Comparison of ENCODE assay signal across 8 cellular contexts in genomic region chr3:39150170-39150802, GRCh38. TPM values are rescaled to one million over a fixed set of nuclear protein-coding genes. Genes with fewer than 3 reads are reported as not detected.
A peak's percentile ranks its signal among the peaks of the same experiment; 100 is the strongest.
DNase-seq lines count a peak whose midpoint lies in the region; ATAC-seq, FAIRE-seq and TF ChIP-seq lines count a peak whose summit lies in the region.

No MANE protein-coding gene starts in this region.

- H3K9me1 ChIP-seq in K562 (ENCODE audit: control insufficient read depth, insufficient read depth, low read length): peaks cover 35% of the 10 kb centered on the region

- 17% methylated on average over 5 of the region's 5 CpGs for WGBS in K562 (ENCODE audit: insufficient coverage, low coverage, missing lambda C conversion rate)
- WGBS in mesodermal cell (ENCODE audit: insufficient coverage in 2 of 2), 2 experiments: 45 to 66% methylated on average over 4 to 5 of the region's 5 CpGs

- no peak for TF ChIP-seq EP300 in K562 (IDR thresholded peaks at IDR 0.05; ENCODE audit: low read length)

- H3K9me3 ChIP-seq in K562 (replicated peaks; ENCODE audit: control insufficient read depth, insufficient read depth, low read depth, low read length) (no peaks in the 10 kb centered on the region), mesodermal cell (ENCODE audit: control insufficient read depth, low read length) (no peaks in the 10 kb centered on the region)

- CTCF ChIA-PET in K562 (lab: Yijun Ruan, JAX; ENCODE audit: low intra/inter-chr PET ratio): no interaction called here

- no peak for TF ChIP-seq POLR2A in K562 (conservative IDR thresholded peaks at IDR 0.05)

- POLR2A ChIA-PET in K562 (lab: Yijun Ruan, JAX): interaction anchor here (0.6 to 2.1 kb wide), 10 partner anchors 14 to 545 kb away, joined by 3 to 8 read pairs (median 3); partner anchors contain the start of genes GORASP1 and TTC21A

- TF ChIP-seq CTCF in C4-2B (conservative IDR thresholded peaks at IDR 0.05) (no peak), K562 (IDR thresholded peaks at IDR 0.05 in 2 of 3, conservative IDR thresholded peaks at IDR 0.05 in 1 of 3; ENCODE audit: insufficient read depth in 2 of 3, low read depth in 1 of 3, low read length in 3 of 3) (no peak)

- DNase-seq in KBM-7 (peak; percentile 48), K562 (ENCODE audit: extremely low read depth in 1 of 4, low spot score in 3 of 4) (no peak), HuH-7.5 (ENCODE audit: low spot score) (no peak)
- DNase-seq in stimulated activated CD4-positive, alpha-beta T cell treated with anti-CD3 and anti-CD28 coated beads, Interleukin-2, amount 100 ng/mL, for 48 hours: no peak

- H3K4me3 ChIP-seq in K562 (peak overlapping the region; percentile 81), mesodermal cell (ENCODE audit: extremely low read depth, insufficient read depth, low read length, poor library complexity, severe bottlenecking) (peak overlapping the region; percentile 91)

- peaks cover 45% of the 10 kb centered on the region for H3K36me3 ChIP-seq in K562 (ENCODE audit: control insufficient read depth, insufficient read depth, low read length)
- peaks cover 25% of the 10 kb centered on the region for H3K36me3 ChIP-seq in mesodermal cell (ENCODE audit: control insufficient read depth, insufficient read depth, low read length)

- ATAC-seq in K562 (no peak), HG02981 (IDR thresholded peaks at IDR 0.05; ENCODE audit: unreplicated experiment) (no peak), GM21381 (IDR thresholded peaks at IDR 0.05; ENCODE audit: unreplicated experiment) (no peak)

- peak overlapping the region; percentile 92 for H3K27ac ChIP-seq in C4-2B
- peak overlapping the region; percentile 92; the same call in 2 of the 3 replicates for H3K27ac ChIP-seq in K562 (ENCODE audit: extremely low read depth, low read depth, low read length)
- peak overlapping the region; percentile 100 for H3K27ac ChIP-seq in mesodermal cell (ENCODE audit: low read depth, low read length, severe bottlenecking)

- H4K20me1 ChIP-seq in K562 (replicated peaks; ENCODE audit: control insufficient read depth, insufficient read depth, low read length): peaks cover 63% of the 10 kb centered on the region

- intact Hi-C loops in K562 (cut with micrococcal nuclease): no loop called here

- BruUV-seq in K562 (replicated peaks; lab: Mats Ljungman, UMichigan): no TSS peak

- no peak for FAIRE-seq in K562 (lab: Jason Lieb, UNC)

- H3K4me1 ChIP-seq in K562 (replicated peaks in 1 of 2; ENCODE audit: control insufficient read depth in 2 of 2, insufficient read depth in 2 of 2, low read length in 2 of 2): peaks cover 69 to 84% of the 10 kb centered on the region in 2 experiments
- H3K4me1 ChIP-seq in mesodermal cell (ENCODE audit: control insufficient read depth, insufficient read depth, low read length, poor library complexity, severe bottlenecking): peaks cover 55% of the 10 kb centered on the region

- no peaks in the 10 kb centered on the region; a peak in 1 of 5 replicates for H3K27me3 ChIP-seq in K562 (ENCODE audit: control insufficient read depth in 2 of 2, insufficient read depth in 2 of 2, low read length in 2 of 2)

- in situ Hi-C loops in KBM-7 (cut with MboI; ENCODE audit: low pct_unique_long_range_greater_than_20kb, low sequenced_read_pairs) (no loop called here), K562 (cut with MboI) (no loop called here)

- H3K9ac ChIP-seq in K562 (ENCODE audit: insufficient read depth in 1 of 2, low read depth in 2 of 2, low read length in 2 of 2): peak overlapping the region; percentile 72 to 98; a peak in 3 of 4 replicates

- no peak for TF ChIP-seq RAD21 in K562 (CRISPR knock-in tag; conservative IDR thresholded peaks at IDR 0.05 in 1 of 2, IDR thresholded peaks at IDR 0.05 in 1 of 2)

- no peak overlapping the region for H2AFZ ChIP-seq in K562 (ENCODE audit: low read depth, low read length)

- H3K79me2 ChIP-seq in K562 (ENCODE audit: control insufficient read depth, insufficient read depth, low read length): peaks cover 78% of the 10 kb centered on the region

- H3K4me2 ChIP-seq in K562 (ENCODE audit: insufficient read depth, low read length): peak overlapping the region; percentile 80

RNA-seq across cellular contexts. Expression of gene CSRNP1, which starts 3.1 kb away (rescaled TPM):
- 18.4 and 48.8 TPM in 2 replicates for total RNA-seq in K562 (2011; cell fraction: chromatin; rRNA removed; ENCODE audit: low replicate concordance)
- 34.9 and 41.4 TPM in 2 replicates for total RNA-seq in K562 (2011; cell fraction: nucleolus; rRNA removed)
- total RNA-seq in K562 (2011; cell fraction: nucleoplasm; rRNA removed): 17.7 and 23.9 TPM in 2 replicates
- total RNA-seq in K562 (2014; rRNA removed): 16.8 and 23.2 TPM in 2 replicates
- total RNA-seq in K562 (2014; rRNA removed; fragmentation: Illumina TruSeq; extraction: Trizol): 5.6 and 7.9 TPM in 2 replicates
- 9.2 and 9.8 TPM in 2 replicates for total RNA-seq in K562 (2015; rRNA removed; fragmentation: Illumina TruSeq; extraction: Trizol)
- total RNA-seq in K562 (2021): 18.1 and 18.9 TPM in 2 replicates
- 14.2 and 14.5 TPM in 2 replicates for polyA plus RNA-seq in K562 (2011; rRNA removed)
- 16.4 and 30.7 TPM in 2 replicates for polyA plus RNA-seq in K562 (2011; cell fraction: cytosol; rRNA removed)
- 25.6 and 46.6 TPM in 2 replicates for polyA plus RNA-seq in K562 (2011; cell fraction: nucleus; rRNA removed)
- polyA plus RNA-seq in K562 (2012): 16.6 and 24.6 TPM in 2 replicates
- 12.7 and 13.3 TPM in 2 replicates for polyA plus RNA-seq in K562 (2014; fragmentation: Illumina TruSeq; extraction: Trizol)
- under 1 TPM; 0.72 to 0.89 TPM for polyA plus RNA-seq in K562 (2014; fragmentation: Nextera tagmentation; extraction: Ambion mirVana)
- 10.9 and 11.4 TPM in 2 replicates for polyA plus RNA-seq in K562 (2014; rRNA removed)
- polyA minus RNA-seq in K562 (2011; rRNA and poly(A)+ RNA removed): 14.7 and 23.4 TPM in 2 replicates
- polyA minus RNA-seq in K562 (2011; cell fraction: cytosol; rRNA and poly(A)+ RNA removed): 13.8 and 19.9 TPM in 2 replicates
- 21.9 and 22.3 TPM in 2 replicates for polyA minus RNA-seq in K562 (2011; cell fraction: nucleus; rRNA and poly(A)+ RNA removed)
- polyA plus RNA-seq in mesodermal cell (2013, experiment 1 of 2): 43.3 TPM
- polyA plus RNA-seq in mesodermal cell (2013, experiment 2 of 2): 34.8 TPM

RNA-seq across cellular contexts. Expression of gene XIRP1, which starts 42.1 kb away (rescaled TPM):
- 0.33 and 1.4 TPM in 2 replicates for total RNA-seq in K562 (2011; cell fraction: chromatin; rRNA removed; ENCODE audit: low replicate concordance)
- 0.53 and 1.0 TPM in 2 replicates for total RNA-seq in K562 (2011; cell fraction: nucleolus; rRNA removed)
- 0.51 and 0.53 TPM in 2 replicates for total RNA-seq in K562 (2011; cell fraction: nucleoplasm; rRNA removed)
- total RNA-seq in K562 (2014; rRNA removed) (0.04 and 0.27 TPM in 2 replicates), K562 (2014; rRNA removed; fragmentation: Illumina TruSeq; extraction: Trizol) (0.04 TPM in 1 of 2 replicates, not detected in the other), K562 (2015; rRNA removed; fragmentation: Illumina TruSeq; extraction: Trizol) (0.04 TPM in 1 of 2 replicates, not detected in the other), K562 (2021) (0.04 and 0.09 TPM in 2 replicates)
- polyA plus RNA-seq in K562 (2011; rRNA removed) (0.04 and 0.11 TPM in 2 replicates), K562 (2014; fragmentation: Illumina TruSeq; extraction: Trizol) (0.03 and 0.04 TPM in 2 replicates), K562 (2014; fragmentation: Nextera tagmentation; extraction: Ambion mirVana) (not detected), K562 (2014; rRNA removed) (0.04 and 0.07 TPM in 2 replicates)
- polyA plus RNA-seq in K562 (2011; cell fraction: cytosol; rRNA removed): 0.04 and 0.13 TPM in 2 replicates
- polyA plus RNA-seq in K562 (2011; cell fraction: nucleus; rRNA removed): 0.34 and 0.57 TPM in 2 replicates
- 0.15 and 0.17 TPM in 2 replicates for polyA plus RNA-seq in K562 (2012)
- 0.12 and 0.14 TPM in 2 replicates for polyA minus RNA-seq in K562 (2011; rRNA and poly(A)+ RNA removed)
- 0.38 TPM in 1 of 2 replicates, not detected in the other for polyA minus RNA-seq in K562 (2011; cell fraction: cytosol; rRNA and poly(A)+ RNA removed)
- 0.22 and 0.27 TPM in 2 replicates for polyA minus RNA-seq in K562 (2011; cell fraction: nucleus; rRNA and poly(A)+ RNA removed)
- 3.6 TPM for polyA plus RNA-seq in mesodermal cell (2013, experiment 1 of 2)
- 3.4 TPM for polyA plus RNA-seq in mesodermal cell (2013, experiment 2 of 2)

RNA-seq across cellular contexts. Expression of gene TTC21A, which starts 42.8 kb away (rescaled TPM):
- 7.6 and 12.4 TPM in 2 replicates for total RNA-seq in K562 (2011; cell fraction: chromatin; rRNA removed; ENCODE audit: low replicate concordance)
- 5.8 and 6.7 TPM in 2 replicates for total RNA-seq in K562 (2011; cell fraction: nucleolus; rRNA removed)
- total RNA-seq in K562 (2011; cell fraction: nucleoplasm; rRNA removed): 5.1 and 8.2 TPM in 2 replicates
- 0.36 and 0.37 TPM in 2 replicates for total RNA-seq in K562 (2014; rRNA removed)
- 0.32 and 0.47 TPM in 2 replicates for total RNA-seq in K562 (2014; rRNA removed; fragmentation: Illumina TruSeq; extraction: Trizol)
- 0.83 and 1.2 TPM in 2 replicates for total RNA-seq in K562 (2015; rRNA removed; fragmentation: Illumina TruSeq; extraction: Trizol)
- total RNA-seq in K562 (2021): 1.4 and 1.7 TPM in 2 replicates
- 0.84 and 1.1 TPM in 2 replicates for polyA plus RNA-seq in K562 (2011; rRNA removed)
- 0.66 and 1.1 TPM in 2 replicates for polyA plus RNA-seq in K562 (2011; cell fraction: cytosol; rRNA removed)
- 5.1 and 6.7 TPM in 2 replicates for polyA plus RNA-seq in K562 (2011; cell fraction: nucleus; rRNA removed)
- polyA plus RNA-seq in K562 (2012): 1.3 and 2.7 TPM in 2 replicates
- 0.70 and 0.94 TPM in 2 replicates for polyA plus RNA-seq in K562 (2014; fragmentation: Illumina TruSeq; extraction: Trizol)
- under 1 TPM; 0.22 to 0.35 TPM for polyA plus RNA-seq in K562 (2014; fragmentation: Nextera tagmentation; extraction: Ambion mirVana)
- polyA plus RNA-seq in K562 (2014; rRNA removed): 0.93 and 1.4 TPM in 2 replicates
- polyA minus RNA-seq in K562 (2011; rRNA and poly(A)+ RNA removed): 1.3 and 2.1 TPM in 2 replicates
- polyA minus RNA-seq in K562 (2011; cell fraction: cytosol; rRNA and poly(A)+ RNA removed): 0.67 TPM in 1 of 2 replicates, not detected in the other
- 3.5 and 4.1 TPM in 2 replicates for polyA minus RNA-seq in K562 (2011; cell fraction: nucleus; rRNA and poly(A)+ RNA removed)
- polyA plus RNA-seq in mesodermal cell (2013, experiment 1 of 2): 4.5 TPM
- 3.6 TPM for polyA plus RNA-seq in mesodermal cell (2013, experiment 2 of 2)

RNA-seq across cellular contexts. Expression of gene GORASP1, which starts 42.9 kb away (rescaled TPM):
- 170 and 347 TPM in 2 replicates for total RNA-seq in K562 (2011; cell fraction: chromatin; rRNA removed; ENCODE audit: low replicate concordance)
- 220 and 236 TPM in 2 replicates for total RNA-seq in K562 (2011; cell fraction: nucleolus; rRNA removed)
- 186 and 187 TPM in 2 replicates for total RNA-seq in K562 (2011; cell fraction: nucleoplasm; rRNA removed)
- 67.6 and 83.5 TPM in 2 replicates for total RNA-seq in K562 (2014; rRNA removed)
- total RNA-seq in K562 (2014; rRNA removed; fragmentation: Illumina TruSeq; extraction: Trizol): 39.7 and 46.8 TPM in 2 replicates
- 65.3 and 67.6 TPM in 2 replicates for total RNA-seq in K562 (2015; rRNA removed; fragmentation: Illumina TruSeq; extraction: Trizol)
- 80.7 and 81.2 TPM in 2 replicates for total RNA-seq in K562 (2021)
- polyA plus RNA-seq in K562 (2011; rRNA removed): 87.9 and 116 TPM in 2 replicates
- 88.5 and 108 TPM in 2 replicates for polyA plus RNA-seq in K562 (2011; cell fraction: cytosol; rRNA removed)
- polyA plus RNA-seq in K562 (2011; cell fraction: nucleus; rRNA removed): 454 and 537 TPM in 2 replicates
- 72.8 and 104 TPM in 2 replicates for polyA plus RNA-seq in K562 (2012)
- polyA plus RNA-seq in K562 (2014; fragmentation: Illumina TruSeq; extraction: Trizol): 71.3 and 81.3 TPM in 2 replicates
- 10 to 100 TPM in 1 of 2 experiments, 1 to 10 TPM in 1; 8.4 to 14.0 TPM for polyA plus RNA-seq in K562 (2014; fragmentation: Nextera tagmentation; extraction: Ambion mirVana)
- polyA plus RNA-seq in K562 (2014; rRNA removed): 75.3 and 82.3 TPM in 2 replicates
- polyA minus RNA-seq in K562 (2011; rRNA and poly(A)+ RNA removed): 48.5 and 49.2 TPM in 2 replicates
- polyA minus RNA-seq in K562 (2011; cell fraction: cytosol; rRNA and poly(A)+ RNA removed): 42.4 and 49.5 TPM in 2 replicates
- polyA minus RNA-seq in K562 (2011; cell fraction: nucleus; rRNA and poly(A)+ RNA removed): 120 and 149 TPM in 2 replicates
- polyA plus RNA-seq in mesodermal cell (2013, experiment 1 of 2): 45.0 TPM
- 38.8 TPM for polyA plus RNA-seq in mesodermal cell (2013, experiment 2 of 2)
